Comparison of ENCODE assay signal across 1 cellular context in the genomic region with DNA sequence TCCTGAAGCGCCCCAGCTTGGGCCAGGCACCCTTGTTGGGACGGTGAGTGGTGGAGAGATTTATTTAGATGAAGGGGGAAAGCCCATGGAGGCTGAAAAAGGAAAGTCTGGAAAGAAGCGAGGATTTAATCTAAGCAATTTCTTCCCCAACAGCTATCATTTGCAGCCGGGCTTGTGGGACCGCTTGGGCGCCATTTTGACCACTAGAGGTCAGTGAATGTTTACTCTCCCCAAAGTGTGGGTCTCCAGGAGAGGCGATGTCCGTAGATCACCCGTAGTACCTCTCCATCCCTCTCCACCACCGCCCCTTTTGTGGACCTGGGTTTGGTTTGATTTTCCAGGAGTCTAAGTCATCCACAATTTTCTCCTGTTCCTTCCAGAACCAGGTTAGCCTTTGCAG.
TF ChIP-seq lines count a peak whose summit lies in the region.

No MANE protein-coding gene starts in this region.

TF ChIP-seq in SK-N-SH, 30 proteins besides CTCF, POLR2A, EP300 and RAD21 (continued from another document):
- TF ChIP-seq, protein P1, sequence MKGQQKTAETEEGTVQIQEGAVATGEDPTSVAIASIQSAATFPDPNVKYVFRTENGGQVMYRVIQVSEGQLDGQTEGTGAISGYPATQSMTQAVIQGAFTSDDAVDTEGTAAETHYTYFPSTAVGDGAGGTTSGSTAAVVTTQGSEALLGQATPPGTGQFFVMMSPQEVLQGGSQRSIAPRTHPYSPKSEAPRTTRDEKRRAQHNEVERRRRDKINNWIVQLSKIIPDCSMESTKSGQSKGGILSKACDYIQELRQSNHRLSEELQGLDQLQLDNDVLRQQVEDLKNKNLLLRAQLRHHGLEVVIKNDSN (IDR thresholded peaks at IDR 0.05; ENCODE audit: borderline replicate concordance, low read depth): no peak
- TF ChIP-seq GABPA (IDR thresholded peaks at IDR 0.05; ENCODE audit: low read depth) (no peak), CHD2 (IDR thresholded peaks at IDR 0.05; ENCODE audit: low read length, partially characterized antibody) (no peak), SIN3A (IDR thresholded peaks at IDR 0.05; ENCODE audit: borderline replicate concordance, low read depth, low read length) (no peak), MXI1 (IDR thresholded peaks at IDR 0.05; ENCODE audit: low read depth, low read length) (no peak), FOXM1 (IDR thresholded peaks at IDR 0.05; ENCODE audit: low read depth) (no peak), GATA2 (CRISPR knock-in tag; IDR thresholded peaks at IDR 0.05) (no peak)
- TF ChIP-seq, protein P2, sequence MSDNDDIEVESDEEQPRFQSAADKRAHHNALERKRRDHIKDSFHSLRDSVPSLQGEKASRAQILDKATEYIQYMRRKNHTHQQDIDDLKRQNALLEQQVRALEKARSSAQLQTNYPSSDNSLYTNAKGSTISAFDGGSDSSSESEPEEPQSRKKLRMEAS (IDR thresholded peaks at IDR 0.05; ENCODE audit: low read depth): no peak
- TF ChIP-seq, protein P3, sequence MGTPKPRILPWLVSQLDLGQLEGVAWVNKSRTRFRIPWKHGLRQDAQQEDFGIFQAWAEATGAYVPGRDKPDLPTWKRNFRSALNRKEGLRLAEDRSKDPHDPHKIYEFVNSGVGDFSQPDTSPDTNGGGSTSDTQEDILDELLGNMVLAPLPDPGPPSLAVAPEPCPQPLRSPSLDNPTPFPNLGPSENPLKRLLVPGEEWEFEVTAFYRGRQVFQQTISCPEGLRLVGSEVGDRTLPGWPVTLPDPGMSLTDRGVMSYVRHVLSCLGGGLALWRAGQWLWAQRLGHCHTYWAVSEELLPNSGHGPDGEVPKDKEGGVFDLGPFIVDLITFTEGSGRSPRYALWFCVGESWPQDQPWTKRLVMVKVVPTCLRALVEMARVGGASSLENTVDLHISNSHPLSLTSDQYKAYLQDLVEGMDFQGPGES (IDR thresholded peaks at IDR 0.05; ENCODE audit: low read depth, low read length): no peak
- TF ChIP-seq, protein P4, sequence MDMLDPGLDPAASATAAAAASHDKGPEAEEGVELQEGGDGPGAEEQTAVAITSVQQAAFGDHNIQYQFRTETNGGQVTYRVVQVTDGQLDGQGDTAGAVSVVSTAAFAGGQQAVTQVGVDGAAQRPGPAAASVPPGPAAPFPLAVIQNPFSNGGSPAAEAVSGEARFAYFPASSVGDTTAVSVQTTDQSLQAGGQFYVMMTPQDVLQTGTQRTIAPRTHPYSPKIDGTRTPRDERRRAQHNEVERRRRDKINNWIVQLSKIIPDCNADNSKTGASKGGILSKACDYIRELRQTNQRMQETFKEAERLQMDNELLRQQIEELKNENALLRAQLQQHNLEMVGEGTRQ (IDR thresholded peaks at IDR 0.05; ENCODE audit: borderline replicate concordance, low read depth, low read length): no peak
